9 cellular contexts compared by ENCODE assay signal in genomic region chr2:218010838-218011616, GRCh38. TPM values are rescaled to one million over a fixed set of nuclear protein-coding genes. Genes with fewer than 3 reads are reported as not detected.
DNase-seq lines count a peak whose midpoint lies in the region; ATAC-seq and TF ChIP-seq lines count a peak whose summit lies in the region.
"Had no signal": no experiment of that assay in that cellular context is flagged by ENCODE, and none has a peak within 500 bp of the region (broad histone marks: within the 10 kb centered on the region; RNA-seq: fewer than 3 reads in every experiment).

No MANE protein-coding gene starts in this region.

- peaks cover 1% of the 10 kb centered on the region for H3K9me3 ChIP-seq in thymus (ENCODE audit: control insufficient read depth)

- no peaks in the 10 kb centered on the region for H3K36me3 ChIP-seq in thymus (ENCODE audit: control insufficient read depth, insufficient read depth)

- H3K27ac ChIP-seq in thymus (ENCODE audit: low read depth) = peak overlapping the region; percentile 15

- ATAC-seq in activated CD8-positive, alpha-beta memory T cell treated with anti-CD3 and anti-CD28 coated beads, Interleukin-2, amount 10 ng/mL, durations not matched to agents 7 days and 5 days = peak; percentile 7
- ATAC-seq in GM18873 (IDR thresholded peaks at IDR 0.05; ENCODE audit: low FRiP score, unreplicated experiment) = no peak

- DNase-seq in activated CD8-positive, alpha-beta memory T cell treated with anti-CD3 and anti-CD28 coated beads, Interleukin-2, amount 10 ng/mL, durations not matched to agents 7 days and 5 days = no peak
- DNase-seq in activated CD8-positive, alpha-beta memory T cell treated with anti-CD3 and anti-CD28 coated beads for 24 hours = no peak
- DNase-seq in iPS-NIHi11 (ENCODE audit: low spot score) = peak; percentile 77
- no peak for DNase-seq in ureter (ENCODE audit: low spot score)
- DNase-seq in NCI-H2107 (lab: John Stamatoyannopoulos, UW) = no peak
- DNase-seq: hippocampal formation had no signal

- peaks cover 27% of the 10 kb centered on the region for H3K27me3 ChIP-seq in thymus (ENCODE audit: control insufficient read depth, insufficient read depth)

- H3K4me3 ChIP-seq in WI38 (ENCODE audit: low read depth, low read length) = peak overlapping the region; percentile 56; the same call in 1 of the 2 replicates
- H3K4me3 ChIP-seq in thymus (ENCODE audit: low read length) = no peak overlapping the region

- H3K36me3 Mint-ChIP-seq in activated CD8-positive, alpha-beta memory T cell treated with anti-CD3 and anti-CD28 coated beads, Interleukin-2, amount 10 ng/mL, durations not matched to agents 7 days and 5 days = no peaks in the 10 kb centered on the region

- peaks cover 4% of the 10 kb centered on the region for H3K4me1 Mint-ChIP-seq in activated CD8-positive, alpha-beta memory T cell treated with anti-CD3 and anti-CD28 coated beads, Interleukin-2, amount 10 ng/mL, durations not matched to agents 7 days and 5 days

- CTCF ChIA-PET in activated CD8-positive, alpha-beta memory T cell treated with anti-CD3 and anti-CD28 coated beads, Interleukin-2, amount 10 ng/mL, durations not matched to agents 7 days and 5 days (lab: Charles Lee) = interaction anchor here (1.0 kb wide), 1 partner anchor 124 kb away, joined by 3 read pairs; no protein-coding TSS in a partner anchor

- H3K27ac Mint-ChIP-seq in activated CD8-positive, alpha-beta memory T cell treated with anti-CD3 and anti-CD28 coated beads, Interleukin-2, amount 10 ng/mL, durations not matched to agents 7 days and 5 days = no peak overlapping the region

- no peaks in the 10 kb centered on the region for H3K4me1 ChIP-seq in thymus (ENCODE audit: control insufficient read depth, insufficient read depth, low read length)

- no peaks in the 10 kb centered on the region for H3K9me3 Mint-ChIP-seq in activated CD8-positive, alpha-beta memory T cell treated with anti-CD3 and anti-CD28 coated beads, Interleukin-2, amount 10 ng/mL, durations not matched to agents 7 days and 5 days (ENCODE audit: low read depth)

- 31% methylated on average over 14 of the region's 14 CpGs for WGBS in thymus

- H3K4me3 Mint-ChIP-seq in activated CD8-positive, alpha-beta memory T cell treated with anti-CD3 and anti-CD28 coated beads, Interleukin-2, amount 10 ng/mL, durations not matched to agents 7 days and 5 days = no peak overlapping the region

- H3K27me3 Mint-ChIP-seq in activated CD8-positive, alpha-beta memory T cell treated with anti-CD3 and anti-CD28 coated beads, Interleukin-2, amount 10 ng/mL, durations not matched to agents 7 days and 5 days = peaks cover 44% of the 10 kb centered on the region

- no peak for TF ChIP-seq CTCF in WI38 (IDR thresholded peaks at IDR 0.05; ENCODE audit: low read depth, low read length)

RNA-seq across cellular contexts. Expression of gene TNS1, which starts 8.2 kb away (rescaled TPM):
- total RNA-seq in activated CD8-positive, alpha-beta memory T cell treated with anti-CD3 and anti-CD28 coated beads, Interleukin-2, amount 10 ng/mL, durations not matched to agents 7 days and 5 days = 1 to 10 TPM; 1.4 to 4.4 TPM
- 21.3 TPM for polyA plus RNA-seq in thymus
- 581 TPM for total RNA-seq in ureter

RNA-seq across cellular contexts. Expression of gene RUFY4, which starts 58.0 kb away (rescaled TPM):
- total RNA-seq in activated CD8-positive, alpha-beta memory T cell treated with anti-CD3 and anti-CD28 coated beads, Interleukin-2, amount 10 ng/mL, durations not matched to agents 7 days and 5 days = 1 to 10 TPM; 1.4 to 5.1 TPM
- polyA plus RNA-seq in thymus = 5.4 TPM
- 5.6 TPM for total RNA-seq in ureter

Comparison
In these comparisons a context has a peak if more than half of its experiments do, and no peak if none do; other contexts are left out.
1. RNA of gene TNS1, which starts 8.2 kb away (total RNA-seq): 581 TPM in ureter (single experiment); 1.4 to 4.4 TPM in activated CD8-positive, alpha-beta memory T cell treated with anti-CD3 and anti-CD28 coated beads, Interleukin-2, amount 10 ng/mL, durations not matched to agents 7 days and 5 days; every median in the first group is over 100 times any median in the second.